Comparison of ENCODE assay signal across 20 cellular contexts in genomic region chr3:56751056-56751455, GRCh38. TPM values are rescaled to one million over a fixed set of nuclear protein-coding genes. Genes with fewer than 3 reads are reported as not detected.
DNase-seq lines count a peak whose midpoint lies in the region; ATAC-seq and TF ChIP-seq lines count a peak whose summit lies in the region.
"Had no signal": no experiment of that assay in that cellular context is flagged by ENCODE, and none has a peak within 500 bp of the region (broad histone marks: within the 10 kb centered on the region; RNA-seq: fewer than 3 reads in every experiment).

No MANE protein-coding gene starts in this region.

- no peaks in the 10 kb centered on the region for H3K27me3 Mint-ChIP-seq in activated CD4-positive, alpha-beta T cell treated with anti-CD3 and anti-CD28 coated beads, Interleukin-2, amount 10 ng/mL, durations not matched to agents 24 days and 14 days
- H3K27me3 Mint-ChIP-seq in activated T-helper 1 cell treated with anti-CD3 and anti-CD28 coated beads, Interleukin-12 subunit alpha, Interleukin-12 subunit beta, Interleukin-2, Interleukin-4 antibody, amounts not matched to agents 30 ng/mL and 10 ng/mL and 1 ng/mL, durations not matched to agents 14 hours and 24 hours and 36 hours (ENCODE audit: insufficient read depth), result no peaks in the 10 kb centered on the region
- H3K27me3 Mint-ChIP-seq in stimulated activated naive CD8-positive, alpha-beta T cell treated with anti-CD3 and anti-CD28 coated beads, Interleukin-15, amount 100 ng/mL, for 72 hours, result no peaks in the 10 kb centered on the region
- H3K27me3 Mint-ChIP-seq: activated CD4-positive, alpha-beta memory T cell treated with anti-CD3 and anti-CD28 coated beads, Interleukin-2, amount 10 ng/mL, durations not matched to agents 7 days and 5 days had no signal

- peaks cover 6% of the 10 kb centered on the region for H3K9me3 Mint-ChIP-seq in activated CD4-positive, alpha-beta T cell treated with anti-CD3 and anti-CD28 coated beads, Interleukin-2, amount 10 ng/mL, durations not matched to agents 24 days and 14 days
- peaks cover 6% of the 10 kb centered on the region for H3K9me3 Mint-ChIP-seq in activated T-helper 1 cell treated with anti-CD3 and anti-CD28 coated beads, Interleukin-12 subunit alpha, Interleukin-12 subunit beta, Interleukin-2, Interleukin-4 antibody, amounts not matched to agents 30 ng/mL and 10 ng/mL and 1 ng/mL, durations not matched to agents 14 hours and 24 hours and 36 hours
- no peaks in the 10 kb centered on the region for H3K9me3 Mint-ChIP-seq in stimulated activated naive CD8-positive, alpha-beta T cell treated with anti-CD3 and anti-CD28 coated beads, Interleukin-15, amount 100 ng/mL, for 72 hours
- H3K9me3 Mint-ChIP-seq: activated T-cell treated with anti-CD3 and anti-CD28 coated beads, Interleukin-2, amount 50 U/mL, for 72 hours had no signal

- intact Hi-C loops in activated CD4-positive, alpha-beta T cell treated with anti-CD3 and anti-CD28 coated beads, Interleukin-2, amount 10 ng/mL, durations not matched to agents 24 days and 14 days (cut with micrococcal nuclease), result loop anchor here (2.0 kb wide), 1 partner anchor 14 kb away; no protein-coding TSS in a partner anchor
- intact Hi-C loops in activated T-helper 1 cell treated with anti-CD3 and anti-CD28 coated beads, Interleukin-12 subunit alpha, Interleukin-12 subunit beta, Interleukin-2, Interleukin-4 antibody, amounts not matched to agents 30 ng/mL and 10 ng/mL and 1 ng/mL, durations not matched to agents 14 hours and 24 hours and 36 hours (cut with micrococcal nuclease), result loop anchor here (5.0 kb wide), 1 partner anchor 619 kb away; no protein-coding TSS in a partner anchor

- H3K36me3 Mint-ChIP-seq in activated CD4-positive, alpha-beta T cell treated with anti-CD3 and anti-CD28 coated beads, Interleukin-2, amount 10 ng/mL, durations not matched to agents 24 days and 14 days (ENCODE audit: low read depth), result peaks cover 79% of the 10 kb centered on the region
- peaks cover 68% of the 10 kb centered on the region for H3K36me3 Mint-ChIP-seq in activated T-helper 1 cell treated with anti-CD3 and anti-CD28 coated beads, Interleukin-12 subunit alpha, Interleukin-12 subunit beta, Interleukin-2, Interleukin-4 antibody, amounts not matched to agents 30 ng/mL and 10 ng/mL and 1 ng/mL, durations not matched to agents 14 hours and 24 hours and 36 hours (ENCODE audit: low read depth)

- peak; percentile 65 for ATAC-seq in foreskin keratinocyte
- ATAC-seq in stimulated activated naive CD8-positive, alpha-beta T cell treated with anti-CD3 and anti-CD28 coated beads, Interleukin-15, amount 100 ng/mL, for 72 hours, result no peak
- no peak for ATAC-seq in GM18909 (IDR thresholded peaks at IDR 0.05; ENCODE audit: poor library complexity, unreplicated experiment)
- ATAC-seq: activated T-cell treated with anti-CD3 and anti-CD28 coated beads, Interleukin-2, amount 50 U/mL, for 72 hours; left lobe of liver had no signal

- peaks cover 50% of the 10 kb centered on the region for H3K4me1 Mint-ChIP-seq in activated CD4-positive, alpha-beta T cell treated with anti-CD3 and anti-CD28 coated beads, Interleukin-2, amount 10 ng/mL, durations not matched to agents 24 days and 14 days
- H3K4me1 Mint-ChIP-seq in activated T-helper 1 cell treated with anti-CD3 and anti-CD28 coated beads, Interleukin-12 subunit alpha, Interleukin-12 subunit beta, Interleukin-2, Interleukin-4 antibody, amounts not matched to agents 30 ng/mL and 10 ng/mL and 1 ng/mL, durations not matched to agents 14 hours and 24 hours and 36 hours (ENCODE audit: low read depth), result peaks cover 57% of the 10 kb centered on the region
- peaks cover 83% of the 10 kb centered on the region for H3K4me1 Mint-ChIP-seq in stimulated activated naive CD8-positive, alpha-beta T cell treated with anti-CD3 and anti-CD28 coated beads, Interleukin-15, amount 100 ng/mL, for 72 hours

- no peak overlapping the region for H3K4me3 Mint-ChIP-seq in activated CD4-positive, alpha-beta T cell treated with anti-CD3 and anti-CD28 coated beads, Interleukin-2, amount 10 ng/mL, durations not matched to agents 24 days and 14 days
- H3K4me3 Mint-ChIP-seq in activated T-helper 1 cell treated with anti-CD3 and anti-CD28 coated beads, Interleukin-12 subunit alpha, Interleukin-12 subunit beta, Interleukin-2, Interleukin-4 antibody, amounts not matched to agents 30 ng/mL and 10 ng/mL and 1 ng/mL, durations not matched to agents 14 hours and 24 hours and 36 hours, result no peak overlapping the region
- H3K4me3 Mint-ChIP-seq in stimulated activated naive CD8-positive, alpha-beta T cell treated with anti-CD3 and anti-CD28 coated beads, Interleukin-15, amount 100 ng/mL, for 72 hours, result peak overlapping the region; percentile 3 to 46
- H3K4me3 Mint-ChIP-seq: activated CD4-positive, alpha-beta memory T cell treated with anti-CD3 and anti-CD28 coated beads, Interleukin-2, amount 10 ng/mL, durations not matched to agents 7 days and 5 days; activated T-cell treated with anti-CD3 and anti-CD28 coated beads, Interleukin-2, amount 50 U/mL, for 72 hours had no signal

- peak overlapping the region; percentile 50 for H3K27ac Mint-ChIP-seq in activated CD4-positive, alpha-beta T cell treated with anti-CD3 and anti-CD28 coated beads, Interleukin-2, amount 10 ng/mL, durations not matched to agents 24 days and 14 days
- peak overlapping the region; percentile 37 for H3K27ac Mint-ChIP-seq in activated T-helper 1 cell treated with anti-CD3 and anti-CD28 coated beads, Interleukin-12 subunit alpha, Interleukin-12 subunit beta, Interleukin-2, Interleukin-4 antibody, amounts not matched to agents 30 ng/mL and 10 ng/mL and 1 ng/mL, durations not matched to agents 14 hours and 24 hours and 36 hours
- H3K27ac Mint-ChIP-seq in stimulated activated naive CD8-positive, alpha-beta T cell treated with anti-CD3 and anti-CD28 coated beads, Interleukin-15, amount 100 ng/mL, for 72 hours, result peak overlapping the region; percentile 30 to 54
- H3K27ac Mint-ChIP-seq: activated CD4-positive, alpha-beta memory T cell treated with anti-CD3 and anti-CD28 coated beads, Interleukin-2, amount 10 ng/mL, durations not matched to agents 7 days and 5 days; activated T-cell treated with anti-CD3 and anti-CD28 coated beads, Interleukin-2, amount 50 U/mL, for 72 hours had no signal

- H3K27ac ChIP-seq in foreskin keratinocyte, result peak overlapping the region; percentile 20
- H3K27ac ChIP-seq: right atrium auricular region had no signal

- TF ChIP-seq CTCF in foreskin keratinocyte (conservative IDR thresholded peaks at IDR 0.05), result peak; percentile 43

- peaks cover 12% of the 10 kb centered on the region for H3K4me1 ChIP-seq in foreskin keratinocyte
- H3K4me1 ChIP-seq: BE2C had no signal

- no peak for DNase-seq in activated CD4-positive, alpha-beta T cell treated with anti-CD3 and anti-CD28 coated beads, Interleukin-2, amount 10 ng/mL, durations not matched to agents 24 days and 14 days
- no peak for DNase-seq in activated CD4-positive, alpha-beta T cell treated with anti-CD3 and anti-CD28 coated beads, Interleukin-2, amount 50 U/mL, for 1 hour
- DNase-seq in activated T-helper 1 cell treated with anti-CD3 and anti-CD28 coated beads, Interleukin-12 subunit alpha, Interleukin-12 subunit beta, Interleukin-2, Interleukin-4 antibody, amounts not matched to agents 30 ng/mL and 10 ng/mL and 1 ng/mL, durations not matched to agents 14 hours and 24 hours and 36 hours (ENCODE audit: low spot score), result no peak
- peak; percentile 52 to 64 for DNase-seq in foreskin keratinocyte
- DNase-seq in stimulated activated naive CD8-positive, alpha-beta T cell treated with anti-CD3 and anti-CD28 coated beads, Interleukin-15, amount 100 ng/mL, for 72 hours, result no peak
- DNase-seq in nucleus accumbens (lab: John Stamatoyannopoulos, UW), result no peak
- no peak for DNase-seq in UCSD-AML1 (lab: John Stamatoyannopoulos, UW; ENCODE audit: unreplicated experiment)
- DNase-seq: activated CD4-positive, alpha-beta memory T cell treated with anti-CD3 and anti-CD28 coated beads, Interleukin-2, amount 10 ng/mL, durations not matched to agents 7 days and 5 days; activated T-cell treated with anti-CD3 and anti-CD28 coated beads, Interleukin-2, amount 50 U/mL, for 72 hours; BE2C; dermis blood vessel endothelial cell; DMS 273 treated with DMSO at 0.1 percent for 48 hours; erythroblast; H7; NCI-H1092 treated with DMSO at 0.1 percent for 48 hours; SHP77; stomach had no signal

- no peaks in the 10 kb centered on the region for H3K27me3 ChIP-seq in foreskin keratinocyte
- H3K27me3 ChIP-seq: BE2C, right atrium auricular region, stomach had no signal

RNA-seq across cellular contexts. Expression of gene ARHGEF3, which starts 50.7 kb away (rescaled TPM):
- total RNA-seq in activated CD4-positive, alpha-beta T cell treated with anti-CD3 and anti-CD28 coated beads, Interleukin-2, amount 10 ng/mL, durations not matched to agents 24 days and 14 days, result 52.7 and 54.4 TPM in 2 replicates
- 59.2 and 64.1 TPM in 2 replicates for total RNA-seq in activated T-helper 1 cell treated with anti-CD3 and anti-CD28 coated beads, Interleukin-12 subunit alpha, Interleukin-12 subunit beta, Interleukin-2, Interleukin-4 antibody, amounts not matched to agents 30 ng/mL and 10 ng/mL and 1 ng/mL, durations not matched to agents 14 hours and 24 hours and 36 hours
- 28.1 and 46.1 TPM in 2 replicates for total RNA-seq in foreskin keratinocyte
- polyA plus RNA-seq in foreskin keratinocyte, result 10.5 and 18.4 TPM in 2 replicates

Comparison
In these comparisons a context has a peak if more than half of its experiments do, and no peak if none do; other contexts are left out.
1. DNase-seq: peak in foreskin keratinocyte (2 of 2); none in activated CD4-positive, alpha-beta T cell treated with anti-CD3 and anti-CD28 coated beads, Interleukin-2, amount 10 ng/mL, durations not matched to agents 24 days and 14 days (single experiment), activated CD4-positive, alpha-beta T cell treated with anti-CD3 and anti-CD28 coated beads, Interleukin-2, amount 50 U/mL, for 1 hour (single experiment), activated T-helper 1 cell treated with anti-CD3 and anti-CD28 coated beads, Interleukin-12 subunit alpha, Interleukin-12 subunit beta, Interleukin-2, Interleukin-4 antibody, amounts not matched to agents 30 ng/mL and 10 ng/mL and 1 ng/mL, durations not matched to agents 14 hours and 24 hours and 36 hours (single experiment), stimulated activated naive CD8-positive, alpha-beta T cell treated with anti-CD3 and anti-CD28 coated beads, Interleukin-15, amount 100 ng/mL, for 72 hours (0 of 2), nucleus accumbens (0 of 56) and UCSD-AML1 (single experiment).
2. H3K4me3 Mint-ChIP-seq: peak in stimulated activated naive CD8-positive, alpha-beta T cell treated with anti-CD3 and anti-CD28 coated beads, Interleukin-15, amount 100 ng/mL, for 72 hours (2 of 2); none in activated CD4-positive, alpha-beta T cell treated with anti-CD3 and anti-CD28 coated beads, Interleukin-2, amount 10 ng/mL, durations not matched to agents 24 days and 14 days (single experiment) and activated T-helper 1 cell treated with anti-CD3 and anti-CD28 coated beads, Interleukin-12 subunit alpha, Interleukin-12 subunit beta, Interleukin-2, Interleukin-4 antibody, amounts not matched to agents 30 ng/mL and 10 ng/mL and 1 ng/mL, durations not matched to agents 14 hours and 24 hours and 36 hours (single experiment).
3. Peak in every context shown above with its lines, with median percentiles within 50 percentile points of each other: H3K27ac Mint-ChIP-seq.